23 cellular contexts compared by ENCODE assay signal in genomic region chr4:24279492-24279891, GRCh38.
"Had no signal": no experiment of that assay in that cellular context is flagged by ENCODE, and none has a peak within 500 bp of the region (broad histone marks: within the 10 kb centered on the region; RNA-seq: fewer than 3 reads in every experiment).

No MANE protein-coding gene starts in this region.

- H3K9me3 ChIP-seq: breast epithelium, colonic mucosa, gastroesophageal sphincter, pancreas, prostate gland, testis, transverse colon had no signal

- H3K36me3 ChIP-seq: breast epithelium, colonic mucosa, gastroesophageal sphincter, pancreas, prostate gland, transverse colon had no signal

- H3K27ac ChIP-seq: breast epithelium, colonic mucosa, pancreas, prostate gland, testis, transverse colon had no signal

- H3K4me3 ChIP-seq: breast epithelium, colonic mucosa, gastroesophageal sphincter, pancreas, prostate gland, testis, transverse colon had no signal

- DNase-seq: activated CD4-positive, alpha-beta T cell treated with anti-CD3 and anti-CD28 coated beads, Interleukin-2, amount 10 ng/mL, durations not matched to agents 7 days and 5 days; activated CD4-positive, CD25-positive, alpha-beta regulatory T cell treated with anti-CD3 and anti-CD28 coated beads, Interleukin-2, amount 50 U/mL, for 72 hours; activated CD8-positive, alpha-beta T cell treated with anti-CD3 and anti-CD28 coated beads for 36 hours; activated naive CD8-positive, alpha-beta T cell treated with anti-CD3 and anti-CD28 coated beads, Interleukin-2, amount 50 U/mL, for 24 hours; activated T-cell treated with anti-CD3 and anti-CD28 coated beads, Interleukin-2, amount 50 U/mL, for 4 hours; colonic mucosa; effector CD8-positive, alpha-beta T cell; erythroblast; hippocampal formation; naive B cell; nephron progenitor cell; pancreas; stimulated activated CD4-positive, alpha-beta T cell treated with anti-CD3 and anti-CD28 coated beads, Interleukin-4, amount 100 ng/mL, for 1 hour; stimulated activated naive CD8-positive, alpha-beta T cell treated with anti-CD3 and anti-CD28 coated beads, Interleukin-15, Interleukin-2, amounts not matched to agents 100 U/mL and 50 U/mL, for 24 hours; SW 1271; T-helper 17 cell; T1000; testis; transverse colon had no signal

- FAIRE-seq: keratinocyte, pancreas had no signal

- ATAC-seq: activated CD8-positive, alpha-beta T cell treated with anti-CD3 and anti-CD28 coated beads for 36 hours; activated naive CD8-positive, alpha-beta T cell treated with anti-CD3 and anti-CD28 coated beads, Interleukin-2, amount 50 U/mL, for 24 hours; activated T-cell treated with anti-CD3 and anti-CD28 coated beads, Interleukin-2, amount 50 U/mL, for 4 hours; gastroesophageal sphincter; stimulated activated naive CD8-positive, alpha-beta T cell treated with anti-CD3 and anti-CD28 coated beads, Interleukin-15, Interleukin-2, amounts not matched to agents 100 U/mL and 50 U/mL, for 24 hours; T-helper 17 cell had no signal

- H3K27me3 ChIP-seq: breast epithelium, colonic mucosa, gastroesophageal sphincter, pancreas, testis, transverse colon had no signal

- H3K4me1 ChIP-seq: breast epithelium, colonic mucosa, gastroesophageal sphincter, pancreas, prostate gland, testis, transverse colon had no signal
